ENCODE assay signal across 8 cellular contexts in the genomic region with DNA sequence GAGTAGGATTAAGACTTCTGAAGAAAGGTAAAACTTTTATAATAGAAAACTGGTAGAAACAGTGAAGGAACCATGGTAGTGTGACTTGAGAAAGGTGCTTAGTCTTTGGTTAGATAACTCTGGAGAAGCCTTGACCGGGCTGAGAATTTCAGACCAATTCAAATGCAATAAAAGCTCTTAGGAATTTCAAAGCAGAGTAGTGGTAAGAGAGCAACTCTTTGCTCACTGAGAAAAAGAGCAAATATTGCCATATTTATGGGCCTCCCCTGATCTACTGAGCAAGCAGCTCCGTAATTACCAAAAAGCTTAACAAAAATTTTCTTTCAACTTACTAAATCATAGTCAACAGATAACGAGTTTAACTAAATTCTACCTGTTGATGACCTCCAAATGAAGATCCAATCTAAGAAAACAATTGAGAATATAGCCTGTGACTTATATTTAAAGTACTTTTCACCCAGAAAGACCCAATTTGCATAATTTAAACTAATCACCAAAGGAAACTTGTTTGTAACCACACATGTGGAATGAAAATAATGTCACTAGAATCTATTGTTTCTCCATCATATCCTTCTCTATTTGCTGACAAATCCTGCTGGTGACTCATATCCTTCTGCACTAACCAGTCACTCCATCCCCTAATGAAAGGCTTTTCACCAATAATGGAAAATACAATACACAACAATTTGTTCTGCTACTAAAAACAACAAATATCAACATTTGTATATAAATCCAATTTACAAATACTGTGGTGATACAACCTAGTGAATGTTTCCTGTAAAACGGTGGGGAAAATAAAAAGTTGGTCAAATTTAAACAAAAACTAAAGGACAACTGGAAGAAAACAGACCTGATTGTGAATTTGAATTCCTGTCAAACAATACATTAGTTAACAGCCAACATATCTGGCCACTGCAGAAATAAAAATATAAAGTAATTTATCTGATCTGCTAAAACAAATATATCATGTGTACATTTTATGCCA. TPM values are rescaled to one million over a fixed set of nuclear protein-coding genes. Genes with fewer than 3 reads are reported as not detected.
A peak's percentile ranks its signal among the peaks of the same experiment; 100 is the strongest.
DNase-seq lines count a peak whose midpoint lies in the region; ATAC-seq and TF ChIP-seq lines count a peak whose summit lies in the region.

No MANE protein-coding gene starts in this region.

- H3K27ac ChIP-seq in HUES6 (ENCODE audit: low read depth, low read length) (peak overlapping the region; percentile 77; the same call in 1 of the 2 replicates), upper lobe of left lung (peak overlapping the region; percentile 32 to 99 (median 65))

- peak overlapping the region; percentile 45 for H3K4me3 ChIP-seq in HUES6 (ENCODE audit: low read depth, low read length)
- H3K4me3 ChIP-seq in upper lobe of left lung = no peak overlapping the region

- 35 to 36% methylated on average over 4 of the region's 4 CpGs for WGBS in upper lobe of left lung, 2 donors

- peak; percentile 39 for DNase-seq in AG08396 (ENCODE audit: low spot score)
- no peak for DNase-seq in activated T-helper 2 cell treated with anti-CD3 and anti-CD28 coated beads, Interferon-gamma antibody, Interleukin-2, Interleukin-4, amounts not matched to agents 10 μg/mL and 5 μg/mL and 100 μg/mL, durations not matched to agents 14 hours and 24 hours and 36 hours (ENCODE audit: low spot score)
- DNase-seq in immature natural killer cell = no peak
- DNase-seq in upper lobe of left lung = no peak
- no peak for DNase-seq in anterior cingulate cortex (lab: John Stamatoyannopoulos, UW)
- DNase-seq in stimulated activated naive CD4-positive, alpha-beta T cell (lab: John Stamatoyannopoulos, UW) = no peak
- no peak for DNase-seq in NCI-H748 treated with DMSO at 0.1 percent for 48 hours (lab: John Stamatoyannopoulos, UW)

- H3K4me3 Mint-ChIP-seq in activated T-helper 2 cell treated with anti-CD3 and anti-CD28 coated beads, Interferon-gamma antibody, Interleukin-2, Interleukin-4, amounts not matched to agents 10 μg/mL and 5 μg/mL and 100 μg/mL, durations not matched to agents 14 hours and 24 hours and 36 hours (ENCODE audit: low read depth) = peak overlapping the region; percentile 75
- H3K4me3 Mint-ChIP-seq in immature natural killer cell = peak overlapping the region; percentile 62 to 75 (median 71)

- no peaks in the 10 kb centered on the region for H3K9me3 Mint-ChIP-seq in activated T-helper 2 cell treated with anti-CD3 and anti-CD28 coated beads, Interferon-gamma antibody, Interleukin-2, Interleukin-4, amounts not matched to agents 10 μg/mL and 5 μg/mL and 100 μg/mL, durations not matched to agents 14 hours and 24 hours and 36 hours
- no peaks in the 10 kb centered on the region for H3K9me3 Mint-ChIP-seq in immature natural killer cell

- H3K27me3 ChIP-seq in HUES6 (ENCODE audit: control insufficient read depth, insufficient read depth, low read length) = no peaks in the 10 kb centered on the region
- no peaks in the 10 kb centered on the region for H3K27me3 ChIP-seq in upper lobe of left lung

- TF ChIP-seq EP300 in upper lobe of left lung (IDR thresholded peaks at IDR 0.05) = no peak

- H3K9me3 ChIP-seq in HUES6 (ENCODE audit: control insufficient read depth, insufficient read depth, low read depth, low read length) = no peaks in the 10 kb centered on the region
- H3K9me3 ChIP-seq in upper lobe of left lung = no peaks in the 10 kb centered on the region

- peak in 1 of 2 donors; percentile 67 for ATAC-seq in upper lobe of left lung (ENCODE audit: low FRiP score in 2 of 2)

- intact Hi-C loops in activated T-helper 2 cell treated with anti-CD3 and anti-CD28 coated beads, Interferon-gamma antibody, Interleukin-2, Interleukin-4, amounts not matched to agents 10 μg/mL and 5 μg/mL and 100 μg/mL, durations not matched to agents 14 hours and 24 hours and 36 hours (cut with micrococcal nuclease) = loop anchor here (1.0 kb wide), 1 partner anchor 20 kb away; no protein-coding TSS in a partner anchor

- H3K4me1 ChIP-seq in HUES6 (ENCODE audit: control insufficient read depth, insufficient read depth, low read length) (peaks cover 66% of the 10 kb centered on the region), upper lobe of left lung (peaks cover 92 to 100% (median 99%) of the 10 kb centered on the region in 4 donors)

- H3K4me1 Mint-ChIP-seq in activated T-helper 2 cell treated with anti-CD3 and anti-CD28 coated beads, Interferon-gamma antibody, Interleukin-2, Interleukin-4, amounts not matched to agents 10 μg/mL and 5 μg/mL and 100 μg/mL, durations not matched to agents 14 hours and 24 hours and 36 hours (ENCODE audit: low read depth) = peaks cover 81% of the 10 kb centered on the region
- H3K4me1 Mint-ChIP-seq in immature natural killer cell = peaks cover 97 to 99% of the 10 kb centered on the region in 2 donors

- H3K27me3 Mint-ChIP-seq in activated T-helper 2 cell treated with anti-CD3 and anti-CD28 coated beads, Interferon-gamma antibody, Interleukin-2, Interleukin-4, amounts not matched to agents 10 μg/mL and 5 μg/mL and 100 μg/mL, durations not matched to agents 14 hours and 24 hours and 36 hours (ENCODE audit: low read depth) = no peaks in the 10 kb centered on the region
- H3K27me3 Mint-ChIP-seq in immature natural killer cell (ENCODE audit: low read depth in 3 of 3) = peaks cover 0 to 4% (median 2%) of the 10 kb centered on the region in 3 donors

- H3K36me3 ChIP-seq in HUES6 (ENCODE audit: control insufficient read depth, insufficient read depth, low read length) = no peaks in the 10 kb centered on the region
- no peaks in the 10 kb centered on the region for H3K36me3 ChIP-seq in upper lobe of left lung

- peak overlapping the region; percentile 92 for H3K27ac Mint-ChIP-seq in activated T-helper 2 cell treated with anti-CD3 and anti-CD28 coated beads, Interferon-gamma antibody, Interleukin-2, Interleukin-4, amounts not matched to agents 10 μg/mL and 5 μg/mL and 100 μg/mL, durations not matched to agents 14 hours and 24 hours and 36 hours
- peak overlapping the region; percentile 58 to 92 (median 90) for H3K27ac Mint-ChIP-seq in immature natural killer cell

- H3K36me3 Mint-ChIP-seq in activated T-helper 2 cell treated with anti-CD3 and anti-CD28 coated beads, Interferon-gamma antibody, Interleukin-2, Interleukin-4, amounts not matched to agents 10 μg/mL and 5 μg/mL and 100 μg/mL, durations not matched to agents 14 hours and 24 hours and 36 hours (ENCODE audit: low read depth) = peaks cover 62% of the 10 kb centered on the region
- H3K36me3 Mint-ChIP-seq in immature natural killer cell = no peaks in the 10 kb centered on the region

- H3K9ac ChIP-seq in HUES6 (ENCODE audit: low read length) = no peak overlapping the region

- no peak for TF ChIP-seq POLR2A in upper lobe of left lung (IDR thresholded peaks at IDR 0.05)

- TF ChIP-seq CTCF in upper lobe of left lung (IDR thresholded peaks at IDR 0.05) = no peak

RNA-seq across cellular contexts. Expression of a gene that starts 6.6 kb away (rescaled TPM):
- 313 and 334 TPM in 2 replicates for total RNA-seq in activated T-helper 2 cell treated with anti-CD3 and anti-CD28 coated beads, Interferon-gamma antibody, Interleukin-2, Interleukin-4, amounts not matched to agents 10 μg/mL and 5 μg/mL and 100 μg/mL, durations not matched to agents 14 hours and 24 hours and 36 hours
- 100 to 1,000 TPM; 300 to 552 (median 460) TPM for polyA plus RNA-seq in immature natural killer cell
- 100 to 1,000 TPM in 4 of 6 donors, 10 to 100 TPM in 2; 71.6 to 279 (median 148) TPM for total RNA-seq in upper lobe of left lung
